22 cellular contexts compared by ENCODE assay signal in genomic region chr6:7628915-7629314, GRCh38.
"Had no signal": no experiment of that assay in that cellular context is flagged by ENCODE, and none has a peak within 500 bp of the region (broad histone marks: within the 10 kb centered on the region; RNA-seq: fewer than 3 reads in every experiment).

No MANE protein-coding gene starts in this region.

- H3K9ac ChIP-seq: neural progenitor cell had no signal

- H3K27me3 ChIP-seq: esophagus squamous epithelium, neural progenitor cell, ovary, spleen, tibial nerve, upper lobe of left lung had no signal

- H3K27ac ChIP-seq: esophagus squamous epithelium, neural progenitor cell, ovary, psoas muscle, skin epidermis, spleen, thoracic aorta, tibial nerve, upper lobe of left lung had no signal

- ATAC-seq: effector memory CD8-positive, alpha-beta T cell; naive thymus-derived CD4-positive, alpha-beta T cell; right cardiac atrium; stimulated activated memory B cell treated with anti-CD40 and anti-IgM and Interleukin-4, amounts not matched to agents 10 μg/mL and 1 μg/mL and 100 μg/mL, for 72 hours had no signal

- H2AFZ ChIP-seq: neural progenitor cell had no signal

- H3K4me3 ChIP-seq: esophagus squamous epithelium, neural progenitor cell, ovary, psoas muscle, skin epidermis, spleen, thoracic aorta, tibial nerve, upper lobe of left lung had no signal

- H3K4me2 ChIP-seq: neural progenitor cell had no signal

- H3K36me3 ChIP-seq: esophagus squamous epithelium, neural progenitor cell, ovary, spleen, thoracic aorta, tibial nerve, upper lobe of left lung had no signal

- H3K4me1 ChIP-seq: esophagus squamous epithelium, psoas muscle, spleen, upper lobe of left lung had no signal

- DNase-seq: cerebellar nuclear complex; cortex of kidney; effector memory CD8-positive, alpha-beta T cell; erythroblast; esophagus squamous epithelium; foreskin melanocyte; glutamatergic neuron; mesendoderm; midbrain; naive thymus-derived CD4-positive, alpha-beta T cell; ovary; posterior cingulate gyrus; psoas muscle; right cardiac atrium; spleen; stimulated activated CD4-positive, alpha-beta T cell treated with anti-CD3 and anti-CD28 coated beads, Interleukin-4, amount 100 ng/mL, for 4 hours; upper lobe of left lung had no signal

- H3K9me3 ChIP-seq: esophagus squamous epithelium, ovary, psoas muscle, spleen, thoracic aorta, tibial nerve, upper lobe of left lung had no signal
